Comparison of ENCODE assay signal across 13 cellular contexts in the genomic region with DNA sequence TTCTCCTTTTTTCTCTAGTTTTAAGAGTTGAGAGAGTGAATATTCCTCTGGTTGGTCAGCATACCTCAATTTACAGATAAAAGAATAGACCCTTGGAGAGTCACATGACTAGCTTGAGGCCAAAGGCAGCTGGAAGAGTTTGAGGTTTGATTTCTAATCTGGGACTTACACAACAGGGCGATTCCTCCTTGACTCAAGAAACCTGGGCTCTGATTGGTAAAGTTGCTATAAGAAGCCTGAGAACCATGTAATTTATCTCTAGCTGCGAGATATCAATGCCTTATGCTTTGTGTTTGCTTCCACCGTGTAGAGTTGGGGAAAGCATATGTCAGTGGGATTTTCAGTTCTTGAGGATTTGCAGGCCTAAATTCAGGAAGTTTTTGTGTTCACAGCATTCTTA.
A peak's percentile ranks its signal among the peaks of the same experiment; 100 is the strongest.
DNase-seq lines count a peak whose midpoint lies in the region; TF ChIP-seq lines count a peak whose summit lies in the region.
"Had no signal": no experiment of that assay in that cellular context is flagged by ENCODE, and none has a peak within 500 bp of the region (broad histone marks: within the 10 kb centered on the region; RNA-seq: fewer than 3 reads in every experiment).

No MANE protein-coding gene starts in this region.

- peaks cover 0 to 6% of the 10 kb centered on the region in 2 donors for H3K9me3 ChIP-seq in neuronal stem cell (replicated peaks in 1 of 2; ENCODE audit: control insufficient read depth in 2 of 2, insufficient read depth in 1 of 2, low read depth in 1 of 2, low read length in 2 of 2)
- H3K9me3 ChIP-seq: BLaER1 had no signal

- no peak overlapping the region for H4K8ac ChIP-seq in neuronal stem cell (ENCODE audit: low read depth, low read length)

- H3K79me1 ChIP-seq in neuronal stem cell (ENCODE audit: low read depth, low read length): no peaks in the 10 kb centered on the region

- H3K4me2 ChIP-seq in neuronal stem cell (ENCODE audit: insufficient read depth, low read length, poor library complexity, severe bottlenecking): no peak overlapping the region
- H3K4me2 ChIP-seq: BLaER1 had no signal

- no peak overlapping the region for H3K14ac ChIP-seq in neuronal stem cell (ENCODE audit: low read length)

- H3K4ac ChIP-seq in neuronal stem cell (ENCODE audit: low read length): no peak overlapping the region

- H3K4me1 ChIP-seq in neuronal stem cell (ENCODE audit: control insufficient read depth in 2 of 2, insufficient read depth in 1 of 2, low read depth in 1 of 2, low read length in 2 of 2): peaks cover 7 to 22% of the 10 kb centered on the region in 2 donors

- peaks cover 3% of the 10 kb centered on the region for H3K27me3 Mint-ChIP-seq in endothelial cell (ENCODE audit: unreplicated experiment)
- H3K27me3 Mint-ChIP-seq: activated B cell treated with CpG ODN at 0.5 μM for 24 hours; activated naive CD8-positive, alpha-beta T cell treated with anti-CD3 and anti-CD28 coated beads, Interleukin-2, amount 10 ng/mL, durations not matched to agents 7 days and 5 days had no signal

- H2AFZ ChIP-seq in neuronal stem cell (ENCODE audit: low read length): no peak overlapping the region

- no peak overlapping the region for H2BK15ac ChIP-seq in neuronal stem cell (ENCODE audit: low read length)

- no peak overlapping the region for H2BK120ac ChIP-seq in neuronal stem cell (ENCODE audit: low read depth, low read length)

- no peaks in the 10 kb centered on the region for H3K27me3 ChIP-seq in neuronal stem cell (ENCODE audit: control insufficient read depth in 3 of 3, insufficient read depth in 3 of 3, low read depth in 1 of 3, low read length in 3 of 3)
- H3K27me3 ChIP-seq: BLaER1 had no signal

- H4K91ac ChIP-seq in neuronal stem cell (ENCODE audit: low read depth, low read length, poor library complexity): no peak overlapping the region

- H3K4me1 Mint-ChIP-seq in endothelial cell (ENCODE audit: unreplicated experiment): peaks cover 50% of the 10 kb centered on the region

- H2BK5ac ChIP-seq in neuronal stem cell (ENCODE audit: low read length): no peak overlapping the region

- TF ChIP-seq CTCF in 22Rv1 (IDR thresholded peaks at IDR 0.05): no peak
- TF ChIP-seq CTCF in endothelial cell (IDR thresholded peaks at IDR 0.05; ENCODE audit: unreplicated experiment): no peak

- H3K27ac ChIP-seq in 22Rv1: peak overlapping the region; percentile 63
- no peak overlapping the region for H3K27ac ChIP-seq in neuronal stem cell (replicated peaks; ENCODE audit: low read length)
- H3K27ac ChIP-seq: BLaER1 had no signal

- peaks cover 21% of the 10 kb centered on the region for H3K36me3 Mint-ChIP-seq in endothelial cell (ENCODE audit: low read depth, unreplicated experiment)

- peak overlapping the region; percentile 27 for H3K27ac Mint-ChIP-seq in endothelial cell (ENCODE audit: unreplicated experiment)
- H3K27ac Mint-ChIP-seq: activated B cell treated with CpG ODN at 0.5 μM for 24 hours; activated naive CD8-positive, alpha-beta T cell treated with anti-CD3 and anti-CD28 coated beads, Interleukin-2, amount 10 ng/mL, durations not matched to agents 7 days and 5 days had no signal

- H3K9me3 Mint-ChIP-seq in endothelial cell (ENCODE audit: unreplicated experiment): no peaks in the 10 kb centered on the region
- H3K9me3 Mint-ChIP-seq: activated B cell treated with CpG ODN at 0.5 μM for 24 hours; activated naive CD8-positive, alpha-beta T cell treated with anti-CD3 and anti-CD28 coated beads, Interleukin-2, amount 10 ng/mL, durations not matched to agents 7 days and 5 days had no signal

- H3K23ac ChIP-seq in neuronal stem cell (ENCODE audit: low read depth, low read length, poor library complexity): no peak overlapping the region

- H3K4me3 ChIP-seq in neuronal stem cell (ENCODE audit: low read length in 2 of 2): no peak overlapping the region
- H3K4me3 ChIP-seq: BLaER1 had no signal

- no CpG with 5 or more reads among the region's 3 CpGs for WGBS in neuronal stem cell (ENCODE audit: extremely low coverage in 2 of 2, insufficient read length in 2 of 2, insufficient replicate concordance in 1 of 2), 2 donors

- H3K18ac ChIP-seq in neuronal stem cell (ENCODE audit: low read length): no peak overlapping the region

- H3K9ac ChIP-seq in neuronal stem cell (ENCODE audit: low read depth, low read length, poor library complexity): no peak overlapping the region
- H3K9ac ChIP-seq: BLaER1 had no signal

- H2AK5ac ChIP-seq in neuronal stem cell (ENCODE audit: low read depth, low read length): no peak overlapping the region

- H2BK12ac ChIP-seq in neuronal stem cell (ENCODE audit: low read length): no peak overlapping the region

- peak; percentile 82 to 97 for DNase-seq in NCI-H524 (lab: John Stamatoyannopoulos, UW)
- no peak for DNase-seq in endothelial cell (ENCODE audit: low spot score)
- DNase-seq in myocyte (ENCODE audit: low read depth): peak; percentile 71
- no peak for DNase-seq in stimulated activated CD4-positive, alpha-beta T cell treated with anti-CD3 and anti-CD28 coated beads, Interleukin-1b, Interleukin-23, amount 100 ng/mL, for 48 hours
- DNase-seq in hypothalamus (lab: John Stamatoyannopoulos, UW): no peak
- no peak for DNase-seq in DMS79 (lab: John Stamatoyannopoulos, UW)
- no peak for DNase-seq in neuronal stem cell (ENCODE audit: low spot score)
- DNase-seq: activated B cell treated with CpG ODN at 0.5 μM for 24 hours; activated naive CD8-positive, alpha-beta T cell treated with anti-CD3 and anti-CD28 coated beads, Interleukin-2, amount 10 ng/mL, durations not matched to agents 7 days and 5 days; Kasumi-1; posterior cingulate gyrus had no signal

- peaks cover 0 to 20% of the 10 kb centered on the region in 2 donors for H3K36me3 ChIP-seq in neuronal stem cell (replicated peaks in 1 of 2; ENCODE audit: control insufficient read depth in 2 of 2, insufficient read depth in 2 of 2, low read length in 2 of 2)

- peak overlapping the region; percentile 73 for H3K4me3 Mint-ChIP-seq in endothelial cell (ENCODE audit: unreplicated experiment)
- H3K4me3 Mint-ChIP-seq: activated B cell treated with CpG ODN at 0.5 μM for 24 hours; activated naive CD8-positive, alpha-beta T cell treated with anti-CD3 and anti-CD28 coated beads, Interleukin-2, amount 10 ng/mL, durations not matched to agents 7 days and 5 days had no signal

Comparison
In these comparisons a context has a peak if more than half of its experiments do, and no peak if none do; other contexts are left out.
1. DNase-seq: peak in NCI-H524 (2 of 2) and myocyte (single experiment); none in endothelial cell (single experiment), stimulated activated CD4-positive, alpha-beta T cell treated with anti-CD3 and anti-CD28 coated beads, Interleukin-1b, Interleukin-23, amount 100 ng/mL, for 48 hours (single experiment), hypothalamus (0 of 51), DMS79 (single experiment) and neuronal stem cell (single experiment).